25 cellular contexts compared by ENCODE assay signal in genomic region chr17:5043524-5043923, GRCh38. TPM values are rescaled to one million over a fixed set of nuclear protein-coding genes. Genes with fewer than 3 reads are reported as not detected.
DNase-seq lines count a peak whose midpoint lies in the region; ATAC-seq, FAIRE-seq and TF ChIP-seq lines count a peak whose summit lies in the region.
"Had no signal": no experiment of that assay in that cellular context is flagged by ENCODE, and none has a peak within 500 bp of the region (broad histone marks: within the 10 kb centered on the region; RNA-seq: fewer than 3 reads in every experiment).

No MANE protein-coding gene starts in this region.

- peak; percentile 9; the same call in 1 of the 2 replicates for TF ChIP-seq CTCF in OCI-LY1 (IDR thresholded peaks at IDR 0.05; ENCODE audit: low read length)

- no peak for FAIRE-seq in GM12892 (lab: Jason Lieb, UNC)

- no peaks in the 10 kb centered on the region for H4K20me1 ChIP-seq in OCI-LY1 (ENCODE audit: insufficient read depth, low read length)

- H3K27me3 ChIP-seq in OCI-LY1 (ENCODE audit: insufficient read depth, low read length): no peaks in the 10 kb centered on the region
- H3K27me3 ChIP-seq: vagina had no signal

- H3K36me3 ChIP-seq in OCI-LY1 (ENCODE audit: insufficient read depth, low read length): no peaks in the 10 kb centered on the region
- H3K36me3 ChIP-seq: vagina had no signal

- H3K9me2 ChIP-seq in OCI-LY1 (ENCODE audit: low read depth, low read length): no peaks in the 10 kb centered on the region

- no peaks in the 10 kb centered on the region for H3K27me3 Mint-ChIP-seq in activated naive CD8-positive, alpha-beta T cell
- no peaks in the 10 kb centered on the region for H3K27me3 Mint-ChIP-seq in activated naive CD8-positive, alpha-beta T cell treated with anti-CD3 and anti-CD28 coated beads for 36 hours
- no peaks in the 10 kb centered on the region for H3K27me3 Mint-ChIP-seq in activated T-helper 2 cell treated with anti-CD3 and anti-CD28 coated beads, Interferon-gamma antibody, Interleukin-2, Interleukin-4, amounts not matched to agents 10 μg/mL and 5 μg/mL and 100 μg/mL, durations not matched to agents 14 hours and 24 hours and 36 hours (ENCODE audit: low read depth)
- H3K27me3 Mint-ChIP-seq in naive thymus-derived CD8-positive, alpha-beta T cell: no peaks in the 10 kb centered on the region
- H3K27me3 Mint-ChIP-seq in immature natural killer cell (ENCODE audit: low read depth in 3 of 3): peaks cover 0 to 3% (median 0%) of the 10 kb centered on the region in 3 donors
- H3K27me3 Mint-ChIP-seq: IgD-negative memory B cell; natural killer cell treated with Interleukin-12 subunit alpha and Interleukin-12 subunit beta and Interleukin-15 and Interleukin-18, amount 100 ng/mL, for 72 hours; stimulated activated naive CD8-positive, alpha-beta T cell treated with anti-CD3 and anti-CD28 coated beads, Interleukin-15, Interleukin-2, amounts not matched to agents 100 ng/mL and 50 ng/mL, for 24 hours had no signal

- no peaks in the 10 kb centered on the region for H3K79me2 ChIP-seq in OCI-LY1 (ENCODE audit: insufficient read depth, low read length)

- no peak for DNase-seq in activated naive CD8-positive, alpha-beta T cell treated with anti-CD3 and anti-CD28 coated beads for 36 hours
- no peak for DNase-seq in activated T-helper 2 cell treated with anti-CD3 and anti-CD28 coated beads, Interferon-gamma antibody, Interleukin-2, Interleukin-4, amounts not matched to agents 10 μg/mL and 5 μg/mL and 100 μg/mL, durations not matched to agents 14 hours and 24 hours and 36 hours (ENCODE audit: low spot score)
- no peak for DNase-seq in naive thymus-derived CD8-positive, alpha-beta T cell
- no peak for DNase-seq in GM12892 (ENCODE audit: insufficient read length)
- DNase-seq in immature natural killer cell: no peak
- DNase-seq: activated gamma-delta T cell; amygdala; glutamatergic neuron; GOT3; NCI-H1105; NCI-H1930; NCI-H524 treated with DMSO at 0.1 percent for 48 hours; NK-92 treated with Interleukin-12 subunit alpha and Interleukin-12 subunit beta, amount 100 ng/mL, for 24 hours; SHP77 had no signal

- no peak for ATAC-seq in naive thymus-derived CD8-positive, alpha-beta T cell
- ATAC-seq in activated CD4-positive, CD25-positive, alpha-beta regulatory T cell treated with anti-CD3 and anti-CD28 coated beads, Interleukin-2, amount 50 U/mL, for 24 hours: no peak
- ATAC-seq: natural killer cell treated with Interleukin-12 subunit alpha and Interleukin-12 subunit beta and Interleukin-15 and Interleukin-18, amount 100 ng/mL, for 72 hours; Panc1 had no signal

- no peak overlapping the region for H3K27ac Mint-ChIP-seq in activated naive CD8-positive, alpha-beta T cell
- no peak overlapping the region for H3K27ac Mint-ChIP-seq in activated naive CD8-positive, alpha-beta T cell treated with anti-CD3 and anti-CD28 coated beads for 36 hours
- no peak overlapping the region for H3K27ac Mint-ChIP-seq in activated T-helper 2 cell treated with anti-CD3 and anti-CD28 coated beads, Interferon-gamma antibody, Interleukin-2, Interleukin-4, amounts not matched to agents 10 μg/mL and 5 μg/mL and 100 μg/mL, durations not matched to agents 14 hours and 24 hours and 36 hours
- peak overlapping the region in 3 of 10 donors; percentile 54 to 72 (median 69) for H3K27ac Mint-ChIP-seq in naive thymus-derived CD8-positive, alpha-beta T cell
- peak overlapping the region in 1 of 6 donors; percentile 75 for H3K27ac Mint-ChIP-seq in immature natural killer cell
- H3K27ac Mint-ChIP-seq: IgD-negative memory B cell; stimulated activated naive CD8-positive, alpha-beta T cell treated with anti-CD3 and anti-CD28 coated beads, Interleukin-15, Interleukin-2, amounts not matched to agents 100 ng/mL and 50 ng/mL, for 24 hours had no signal

- peak overlapping the region; percentile 32 for H3K4me3 Mint-ChIP-seq in activated naive CD8-positive, alpha-beta T cell
- no peak overlapping the region for H3K4me3 Mint-ChIP-seq in activated naive CD8-positive, alpha-beta T cell treated with anti-CD3 and anti-CD28 coated beads for 36 hours
- H3K4me3 Mint-ChIP-seq in activated T-helper 2 cell treated with anti-CD3 and anti-CD28 coated beads, Interferon-gamma antibody, Interleukin-2, Interleukin-4, amounts not matched to agents 10 μg/mL and 5 μg/mL and 100 μg/mL, durations not matched to agents 14 hours and 24 hours and 36 hours (ENCODE audit: low read depth): peak overlapping the region; percentile 63
- peak overlapping the region in 7 of 10 donors; percentile 5 to 87 (median 37) for H3K4me3 Mint-ChIP-seq in naive thymus-derived CD8-positive, alpha-beta T cell
- no peak overlapping the region for H3K4me3 Mint-ChIP-seq in immature natural killer cell
- H3K4me3 Mint-ChIP-seq: stimulated activated naive CD8-positive, alpha-beta T cell treated with anti-CD3 and anti-CD28 coated beads, Interleukin-15, Interleukin-2, amounts not matched to agents 100 ng/mL and 50 ng/mL, for 24 hours had no signal

- H3K4me3 ChIP-seq in OCI-LY1 (ENCODE audit: low read depth, low read length, poor library complexity, severe bottlenecking): no peak overlapping the region
- H3K4me3 ChIP-seq: vagina had no signal

- peaks cover 37% of the 10 kb centered on the region for H3K4me1 Mint-ChIP-seq in activated naive CD8-positive, alpha-beta T cell (ENCODE audit: low read depth)
- peaks cover 27% of the 10 kb centered on the region for H3K4me1 Mint-ChIP-seq in activated naive CD8-positive, alpha-beta T cell treated with anti-CD3 and anti-CD28 coated beads for 36 hours
- H3K4me1 Mint-ChIP-seq in activated T-helper 2 cell treated with anti-CD3 and anti-CD28 coated beads, Interferon-gamma antibody, Interleukin-2, Interleukin-4, amounts not matched to agents 10 μg/mL and 5 μg/mL and 100 μg/mL, durations not matched to agents 14 hours and 24 hours and 36 hours (ENCODE audit: low read depth): peaks cover 33% of the 10 kb centered on the region
- peaks cover 12 to 57% (median 44%) of the 10 kb centered on the region in 4 donors for H3K4me1 Mint-ChIP-seq in naive thymus-derived CD8-positive, alpha-beta T cell
- peaks cover 0 to 12% of the 10 kb centered on the region in 2 donors for H3K4me1 Mint-ChIP-seq in immature natural killer cell

- H3K9me3 ChIP-seq in OCI-LY1 (ENCODE audit: low read length): no peaks in the 10 kb centered on the region
- H3K9me3 ChIP-seq: vagina had no signal

- H2AFZ ChIP-seq in OCI-LY1 (ENCODE audit: low read length): no peak overlapping the region

- no peak for TF ChIP-seq POLR2A in GM12892 (IDR thresholded peaks at IDR 0.05; ENCODE audit: low read depth, low read length)

- POLR2A ChIA-PET in naive thymus-derived CD8-positive, alpha-beta T cell (lab: Charles Lee): interaction anchor here (0.7 kb wide), 1 partner anchor 34 kb away, joined by 4 read pairs; no protein-coding TSS in a partner anchor

- no peaks in the 10 kb centered on the region for H3K36me3 Mint-ChIP-seq in activated naive CD8-positive, alpha-beta T cell
- peaks cover 3% of the 10 kb centered on the region for H3K36me3 Mint-ChIP-seq in activated naive CD8-positive, alpha-beta T cell treated with anti-CD3 and anti-CD28 coated beads for 36 hours
- peaks cover 6% of the 10 kb centered on the region for H3K36me3 Mint-ChIP-seq in activated T-helper 2 cell treated with anti-CD3 and anti-CD28 coated beads, Interferon-gamma antibody, Interleukin-2, Interleukin-4, amounts not matched to agents 10 μg/mL and 5 μg/mL and 100 μg/mL, durations not matched to agents 14 hours and 24 hours and 36 hours (ENCODE audit: low read depth)
- H3K36me3 Mint-ChIP-seq in naive thymus-derived CD8-positive, alpha-beta T cell: no peaks in the 10 kb centered on the region
- no peaks in the 10 kb centered on the region for H3K36me3 Mint-ChIP-seq in immature natural killer cell
- H3K36me3 Mint-ChIP-seq: IgD-negative memory B cell; natural killer cell treated with Interleukin-12 subunit alpha and Interleukin-12 subunit beta and Interleukin-15 and Interleukin-18, amount 100 ng/mL, for 72 hours had no signal

- H3K9me3 Mint-ChIP-seq in activated naive CD8-positive, alpha-beta T cell (ENCODE audit: low read depth): no peaks in the 10 kb centered on the region
- no peaks in the 10 kb centered on the region for H3K9me3 Mint-ChIP-seq in activated naive CD8-positive, alpha-beta T cell treated with anti-CD3 and anti-CD28 coated beads for 36 hours
- H3K9me3 Mint-ChIP-seq in activated T-helper 2 cell treated with anti-CD3 and anti-CD28 coated beads, Interferon-gamma antibody, Interleukin-2, Interleukin-4, amounts not matched to agents 10 μg/mL and 5 μg/mL and 100 μg/mL, durations not matched to agents 14 hours and 24 hours and 36 hours: peaks cover 5% of the 10 kb centered on the region
- no peaks in the 10 kb centered on the region for H3K9me3 Mint-ChIP-seq in naive thymus-derived CD8-positive, alpha-beta T cell
- no peaks in the 10 kb centered on the region for H3K9me3 Mint-ChIP-seq in immature natural killer cell
- H3K9me3 Mint-ChIP-seq: IgD-negative memory B cell; natural killer cell treated with Interleukin-12 subunit alpha and Interleukin-12 subunit beta and Interleukin-15 and Interleukin-18, amount 100 ng/mL, for 72 hours; stimulated activated naive CD8-positive, alpha-beta T cell treated with anti-CD3 and anti-CD28 coated beads, Interleukin-15, Interleukin-2, amounts not matched to agents 100 ng/mL and 50 ng/mL, for 24 hours had no signal

- intact Hi-C loops in activated T-helper 2 cell treated with anti-CD3 and anti-CD28 coated beads, Interferon-gamma antibody, Interleukin-2, Interleukin-4, amounts not matched to agents 10 μg/mL and 5 μg/mL and 100 μg/mL, durations not matched to agents 14 hours and 24 hours and 36 hours (cut with micrococcal nuclease): no loop called here

- H3K9ac ChIP-seq in OCI-LY1 (ENCODE audit: low read length): no peak overlapping the region

- no peak overlapping the region for H3K27ac ChIP-seq in OCI-LY1 (ENCODE audit: low read depth, low read length, poor library complexity, severe bottlenecking)
- H3K27ac ChIP-seq: epithelial cell of prostate, vagina had no signal

- H3F3A ChIP-seq in OCI-LY1 (ENCODE audit: insufficient read depth, low read length): no peaks in the 10 kb centered on the region

- H3K4me1 ChIP-seq in OCI-LY1 (ENCODE audit: insufficient read depth, low read length, severe bottlenecking): no peaks in the 10 kb centered on the region

- no peak overlapping the region for H3K4me2 ChIP-seq in OCI-LY1 (ENCODE audit: low read length)

RNA-seq across cellular contexts. Expression of gene SLC52A1, which starts 8.3 kb away (rescaled TPM):
- not detected for total RNA-seq in activated naive CD8-positive, alpha-beta T cell treated with anti-CD3 and anti-CD28 coated beads for 36 hours
- 0.14 TPM in 2 replicates for total RNA-seq in activated T-helper 2 cell treated with anti-CD3 and anti-CD28 coated beads, Interferon-gamma antibody, Interleukin-2, Interleukin-4, amounts not matched to agents 10 μg/mL and 5 μg/mL and 100 μg/mL, durations not matched to agents 14 hours and 24 hours and 36 hours
- total RNA-seq in naive thymus-derived CD8-positive, alpha-beta T cell: under 1 TPM in 1 of 2 experiments, not detected in 1; 0.25 TPM
- polyA plus RNA-seq in naive thymus-derived CD8-positive, alpha-beta T cell: not detected
- not detected for polyA plus RNA-seq in GM12892 (2012; ENCODE audit: missing spikeins)
- not detected for polyA plus RNA-seq in immature natural killer cell
- total RNA-seq: M059J; natural killer cell treated with Interleukin-12 subunit alpha and Interleukin-12 subunit beta and Interleukin-15 and Interleukin-18, amount 100 ng/mL, for 72 hours; omental fat pad had no signal
- polyA plus RNA-seq: IgD-negative memory B cell had no signal

RNA-seq across cellular contexts. Expression of gene ZFP3, which starts 34.7 kb away (rescaled TPM):
- 1 to 10 TPM; 2.3 to 2.4 TPM for total RNA-seq in activated naive CD8-positive, alpha-beta T cell treated with anti-CD3 and anti-CD28 coated beads for 36 hours
- total RNA-seq in activated T-helper 2 cell treated with anti-CD3 and anti-CD28 coated beads, Interferon-gamma antibody, Interleukin-2, Interleukin-4, amounts not matched to agents 10 μg/mL and 5 μg/mL and 100 μg/mL, durations not matched to agents 14 hours and 24 hours and 36 hours: 1.4 and 1.9 TPM in 2 replicates
- total RNA-seq in naive thymus-derived CD8-positive, alpha-beta T cell: 10 to 100 TPM; 12.6 to 12.7 TPM
- 1 to 10 TPM in 2 of 3 donors, under 1 TPM in 1; 0.51 to 2.1 (median 1.6) TPM for polyA plus RNA-seq in naive thymus-derived CD8-positive, alpha-beta T cell
- 0.72 TPM for polyA plus RNA-seq in GM12892 (2012; ENCODE audit: missing spikeins)
- under 1 TPM in 2 of 3 donors, not detected in 1; 0.51 to 0.61 TPM for polyA plus RNA-seq in immature natural killer cell

RNA-seq across cellular contexts. Expression of gene KIF1C, which starts 45.8 kb away (rescaled TPM):
- total RNA-seq in activated naive CD8-positive, alpha-beta T cell treated with anti-CD3 and anti-CD28 coated beads for 36 hours: 10 to 100 TPM; 49.9 to 51.1 TPM
- total RNA-seq in activated T-helper 2 cell treated with anti-CD3 and anti-CD28 coated beads, Interferon-gamma antibody, Interleukin-2, Interleukin-4, amounts not matched to agents 10 μg/mL and 5 μg/mL and 100 μg/mL, durations not matched to agents 14 hours and 24 hours and 36 hours: 51.0 and 51.4 TPM in 2 replicates
- total RNA-seq in naive thymus-derived CD8-positive, alpha-beta T cell: 10 to 100 TPM; 20.8 to 21.1 TPM
- polyA plus RNA-seq in naive thymus-derived CD8-positive, alpha-beta T cell: 1 to 10 TPM; 2.6 to 3.0 (median 3.0) TPM
- 17.6 TPM for polyA plus RNA-seq in GM12892 (2012; ENCODE audit: missing spikeins)
- 1 to 10 TPM in 2 of 3 donors, under 1 TPM in 1; 0.76 to 5.7 (median 4.0) TPM for polyA plus RNA-seq in immature natural killer cell

RNA-seq across cellular contexts. Expression of gene INCA1, which starts 46.2 kb away (rescaled TPM):
- under 1 TPM; 0.29 to 0.36 TPM for total RNA-seq in activated naive CD8-positive, alpha-beta T cell treated with anti-CD3 and anti-CD28 coated beads for 36 hours
- total RNA-seq in activated T-helper 2 cell treated with anti-CD3 and anti-CD28 coated beads, Interferon-gamma antibody, Interleukin-2, Interleukin-4, amounts not matched to agents 10 μg/mL and 5 μg/mL and 100 μg/mL, durations not matched to agents 14 hours and 24 hours and 36 hours: 0.43 and 0.53 TPM in 2 replicates
- under 1 TPM in 1 of 2 experiments, not detected in 1; 0.26 TPM for total RNA-seq in naive thymus-derived CD8-positive, alpha-beta T cell
- polyA plus RNA-seq in naive thymus-derived CD8-positive, alpha-beta T cell: under 1 TPM in 1 of 3 donors, not detected in 2; 0.23 TPM
- 0.95 TPM for polyA plus RNA-seq in GM12892 (2012; ENCODE audit: missing spikeins)
- polyA plus RNA-seq in immature natural killer cell: under 1 TPM in 2 of 3 donors, not detected in 1; 0.29 to 0.35 TPM
- total RNA-seq: M059J had no signal

RNA-seq across cellular contexts. Expression of gene CAMTA2, which starts 56.0 kb away (rescaled TPM):
- 100 to 1,000 TPM; 107 to 108 TPM for total RNA-seq in activated naive CD8-positive, alpha-beta T cell treated with anti-CD3 and anti-CD28 coated beads for 36 hours
- total RNA-seq in activated T-helper 2 cell treated with anti-CD3 and anti-CD28 coated beads, Interferon-gamma antibody, Interleukin-2, Interleukin-4, amounts not matched to agents 10 μg/mL and 5 μg/mL and 100 μg/mL, durations not matched to agents 14 hours and 24 hours and 36 hours: 90.2 and 92.3 TPM in 2 replicates
- 10 to 100 TPM; 56.1 to 58.7 TPM for total RNA-seq in naive thymus-derived CD8-positive, alpha-beta T cell
- 10 to 100 TPM in 1 of 3 donors, 1 to 10 TPM in 2; 4.1 to 18.9 (median 6.3) TPM for polyA plus RNA-seq in naive thymus-derived CD8-positive, alpha-beta T cell
- polyA plus RNA-seq in GM12892 (2012; ENCODE audit: missing spikeins): 12.7 TPM
- 10 to 100 TPM in 2 of 3 donors, 1 to 10 TPM in 1; 2.5 to 22.9 (median 12.0) TPM for polyA plus RNA-seq in immature natural killer cell

Comparison
In these comparisons a context has a peak if more than half of its experiments do, and no peak if none do; other contexts are left out.
1. H3K4me3 Mint-ChIP-seq: peak in activated naive CD8-positive, alpha-beta T cell (single experiment), activated T-helper 2 cell treated with anti-CD3 and anti-CD28 coated beads, Interferon-gamma antibody, Interleukin-2, Interleukin-4, amounts not matched to agents 10 μg/mL and 5 μg/mL and 100 μg/mL, durations not matched to agents 14 hours and 24 hours and 36 hours (single experiment) and naive thymus-derived CD8-positive, alpha-beta T cell (7 of 10); none in activated naive CD8-positive, alpha-beta T cell treated with anti-CD3 and anti-CD28 coated beads for 36 hours (single experiment) and immature natural killer cell (0 of 5).